8 cellular contexts compared by ENCODE assay signal in the genomic region with DNA sequence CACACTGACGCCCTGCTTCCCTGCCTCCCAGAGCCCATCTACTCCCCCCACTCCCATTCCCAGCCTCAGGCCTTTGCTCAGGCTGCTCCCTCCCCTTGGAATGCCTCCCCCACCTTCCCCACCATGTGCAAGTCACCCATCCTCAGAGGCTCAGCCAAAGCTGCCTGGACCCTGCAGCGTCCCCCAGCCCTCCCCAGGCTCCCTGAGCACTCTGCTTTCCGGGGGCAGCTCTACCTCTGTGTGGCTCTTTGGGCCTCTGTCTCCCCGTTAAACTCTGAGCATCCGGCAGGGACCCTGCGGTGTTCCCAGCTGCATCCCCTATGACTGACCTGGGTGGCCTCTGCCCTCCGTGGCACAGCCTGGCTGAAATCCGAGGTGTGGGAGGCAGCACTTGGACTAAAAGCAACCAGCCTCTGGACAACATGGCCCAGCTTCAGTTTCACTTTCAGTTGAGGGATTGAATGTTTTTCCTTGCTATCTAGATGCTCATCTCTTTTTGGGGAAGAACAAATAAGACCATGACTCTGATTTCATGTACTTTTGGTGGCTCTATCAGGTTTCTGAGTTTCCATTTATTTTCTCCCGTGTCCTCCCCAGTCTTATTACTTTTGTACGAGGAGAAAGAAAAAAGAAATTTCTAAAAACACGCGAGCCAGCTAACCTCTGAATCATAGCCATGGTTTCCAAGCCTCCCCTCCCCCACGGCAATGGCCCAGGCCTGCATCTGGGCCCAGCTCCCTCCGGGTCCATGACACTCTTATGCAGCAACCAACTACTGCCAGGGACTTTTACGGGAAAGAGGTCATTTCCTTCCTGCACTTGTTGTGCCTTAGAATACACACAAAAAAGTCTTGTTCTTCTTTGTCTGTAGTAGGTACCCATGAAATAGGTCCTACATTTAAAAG. TPM values are rescaled to one million over a fixed set of nuclear protein-coding genes. Genes with fewer than 3 reads are reported as not detected.
DNase-seq lines count a peak whose midpoint lies in the region; ATAC-seq and TF ChIP-seq lines count a peak whose summit lies in the region.

No MANE protein-coding gene starts in this region.

- ATAC-seq in HG02852 (IDR thresholded peaks at IDR 0.05; ENCODE audit: unreplicated experiment) = no peak
- ATAC-seq in GM21390 (IDR thresholded peaks at IDR 0.05; ENCODE audit: unreplicated experiment) = no peak

- H2AFZ ChIP-seq in neuron (ENCODE audit: low read depth, low read length) = peak overlapping the region; percentile 30

- H3K4me1 ChIP-seq in neuron (ENCODE audit: insufficient read depth, low read length) (peaks cover 8% of the 10 kb centered on the region), stomach (peaks cover 54 to 94% (median 78%) of the 10 kb centered on the region in 4 donors)

- TF ChIP-seq POLR2A in stomach (IDR thresholded peaks at IDR 0.05) = no peak

- peak; percentile 42 for DNase-seq in GM04503 (ENCODE audit: low read depth)
- peak; percentile 32 for DNase-seq in RKO (ENCODE audit: low spot score)
- DNase-seq in activated gamma-delta T cell treated with anti-CD3 and anti-CD28 coated beads, Interleukin-2, amount 50 U/mL, for 16 hours (ENCODE audit: low read depth) = peak; percentile 63
- DNase-seq in foreskin fibroblast = peak; percentile 91 to 96
- peak; percentile 68 for DNase-seq in stomach

- H3K36me3 ChIP-seq in neuron (ENCODE audit: insufficient read depth, low read length) (no peaks in the 10 kb centered on the region), stomach (no peaks in the 10 kb centered on the region)

- H3K4me3 ChIP-seq in foreskin fibroblast (ENCODE audit: low read depth in 1 of 2, low read length in 2 of 2) (peak overlapping the region; percentile 38 to 47), neuron (ENCODE audit: low read length) (no peak overlapping the region), stomach (peak overlapping the region; percentile 32 to 60 (median 40))

- H3K9me3 ChIP-seq in neuron (ENCODE audit: low read length) = no peaks in the 10 kb centered on the region
- H3K9me3 ChIP-seq in stomach = no peaks in the 10 kb centered on the region

- intact Hi-C loops in stomach (cut with DNase I; ENCODE audit: low total_unique reads) = no loop called here

- 13 to 22% (median 19%) methylated on average over 15 of the region's 15 CpGs for WGBS in stomach, 5 donors

- peak; percentile 30 for TF ChIP-seq EP300 in stomach (IDR thresholded peaks at IDR 0.05)

- H3K27ac ChIP-seq in stomach = peak overlapping the region; percentile 84 to 91 (median 89)

- peaks cover 5% of the 10 kb centered on the region for H3K27me3 ChIP-seq in neuron (ENCODE audit: insufficient read depth, low read length)
- H3K27me3 ChIP-seq in stomach = no peaks in the 10 kb centered on the region

- no peak for TF ChIP-seq CTCF in foreskin fibroblast (IDR thresholded peaks at IDR 0.05; ENCODE audit: low read depth, low read length)
- TF ChIP-seq CTCF in stomach (IDR thresholded peaks at IDR 0.05) = no peak

RNA-seq across cellular contexts. Expression of gene APOL3, which starts 3.8 kb away (rescaled TPM):
- total RNA-seq in stomach = 10 to 100 TPM in 3 of 5 donors, 1 to 10 TPM in 1, not detected in 1; 2.9 to 29.9 (median 17.5) TPM
- 10 to 100 TPM; 12.1 to 20.1 (median 13.9) TPM for polyA plus RNA-seq in stomach

RNA-seq across cellular contexts. Expression of gene APOL4, which starts 44.8 kb away (rescaled TPM):
- total RNA-seq in stomach = 10 to 100 TPM in 1 of 5 donors, 1 to 10 TPM in 2, not detected in 2; 1.2 to 13.2 (median 3.6) TPM
- polyA plus RNA-seq in stomach = 10 to 100 TPM in 1 of 3 donors, 1 to 10 TPM in 2; 8.2 to 12.7 (median 9.7) TPM

Comparison
In these comparisons a context has a peak if more than half of its experiments do, and no peak if none do; other contexts are left out.
1. DNase-seq: peak in every context shown above with its lines; median percentile 94 in foreskin fibroblast; 68 in stomach; 63 in activated gamma-delta T cell treated with anti-CD3 and anti-CD28 coated beads, Interleukin-2, amount 50 U/mL, for 16 hours; 42 in GM04503; 32 in RKO.